ENCODE assay signal across 19 cellular contexts in genomic region chr12:31220633-31221565, GRCh38.
DNase-seq lines count a peak whose midpoint lies in the region; ATAC-seq and TF ChIP-seq lines count a peak whose summit lies in the region.
"Had no signal": no experiment of that assay in that cellular context is flagged by ENCODE, and none has a peak within 500 bp of the region (broad histone marks: within the 10 kb centered on the region; RNA-seq: fewer than 3 reads in every experiment).

No MANE protein-coding gene starts in this region.

- no CpG with 5 or more reads among the region's 8 CpGs for WGBS in trophoblast cell (ENCODE audit: extremely low coverage, insufficient coverage, insufficient read length)

- H3K27ac ChIP-seq in trophoblast cell (ENCODE audit: low read depth, low read length) = peak overlapping the region; percentile 31
- H3K27ac ChIP-seq: C4-2B, gastrocnemius medialis, right lobe of liver had no signal

- no peak overlapping the region for H3K18ac ChIP-seq in trophoblast cell (ENCODE audit: low read length)

- H4K12ac ChIP-seq in trophoblast cell (ENCODE audit: low read depth, low read length) = no peak overlapping the region

- H3K79me1 ChIP-seq in trophoblast cell (ENCODE audit: low read length) = peaks cover 14% of the 10 kb centered on the region

- no peaks in the 10 kb centered on the region for H3K36me3 Mint-ChIP-seq in HFFc6 (ENCODE audit: low read depth)
- no peaks in the 10 kb centered on the region for H3K36me3 Mint-ChIP-seq in T-cell
- H3K36me3 Mint-ChIP-seq: immature natural killer cell; stimulated activated memory B cell treated with anti-CD40 and anti-IgM and Interleukin-4, amounts not matched to agents 10 μg/mL and 1 μg/mL and 100 μg/mL, for 72 hours had no signal

- H3K4me3 Mint-ChIP-seq in HFFc6 = no peak overlapping the region
- H3K4me3 Mint-ChIP-seq in T-cell = no peak overlapping the region
- H3K4me3 Mint-ChIP-seq: activated CD4-positive, alpha-beta T cell treated with anti-CD3 and anti-CD28 coated beads for 36 hours; dendritic cell treated with granulocyte-macrophage colony-stimulating factor and Interleukin-4, amounts not matched to agents 40 ng/mL and 50 ng/mL, for 4 days; immature natural killer cell; stimulated activated memory B cell treated with anti-CD40 and anti-IgM and Interleukin-4, amounts not matched to agents 10 μg/mL and 1 μg/mL and 100 μg/mL, for 72 hours; T-helper 2 cell treated with Interferon-gamma antibody and Interleukin-4, amounts not matched to agents 5 μg/mL and 100 μg/mL, for 36 hours had no signal

- CTCF ChIA-PET in T-cell (lab: Charles Lee) = no interaction called here

- H3K14ac ChIP-seq in trophoblast cell (ENCODE audit: low read length) = peak overlapping the region; percentile 40

- H3K27me3 Mint-ChIP-seq in HFFc6 (ENCODE audit: insufficient read depth) (peaks cover 46% of the 10 kb centered on the region), T-cell (peaks cover 4 to 18% of the 10 kb centered on the region in 2 donors)
- H3K27me3 Mint-ChIP-seq: activated CD4-positive, alpha-beta T cell treated with anti-CD3 and anti-CD28 coated beads for 36 hours; dendritic cell treated with granulocyte-macrophage colony-stimulating factor and Interleukin-4, amounts not matched to agents 40 ng/mL and 50 ng/mL, for 4 days had no signal

- no peak overlapping the region for H2AFZ ChIP-seq in trophoblast cell (ENCODE audit: insufficient read depth, low read length, poor library complexity)

- TF ChIP-seq CTCF in HFFc6 (IDR thresholded peaks at IDR 0.05) = no peak
- no peak for TF ChIP-seq CTCF in astrocyte of the spinal cord (IDR thresholded peaks at IDR 0.05; ENCODE audit: low read depth, low read length)
- TF ChIP-seq CTCF in fibroblast of villous mesenchyme (IDR thresholded peaks at IDR 0.05; ENCODE audit: insufficient read depth, low read depth, low read length) = no peak

- in situ Hi-C loops in astrocyte of the spinal cord (cut with HindIII; ENCODE audit: low sequenced_read_pairs) = no loop called here

- no peak overlapping the region for H3K4ac ChIP-seq in trophoblast cell (ENCODE audit: low read depth, low read length)

- H4K91ac ChIP-seq in trophoblast cell (ENCODE audit: low read depth, low read length) = peak overlapping the region; percentile 11

- DNase-seq in HFFc6 = peak; percentile 20
- DNase-seq in astrocyte of the spinal cord (ENCODE audit: low read depth, low spot score) = peak; percentile 39
- peak; percentile 38 for DNase-seq in fibroblast of villous mesenchyme (ENCODE audit: low read depth)
- DNase-seq in trophoblast cell = peak in 1 of 2 donors; percentile 5
- no peak for DNase-seq in T-cell
- no peak for DNase-seq in activated CD8-positive, alpha-beta memory T cell treated with anti-CD3 and anti-CD28 coated beads, Interleukin-2, amount 50 U/mL, for 48 hours
- no peak for DNase-seq in effector CD8-positive, alpha-beta T cell (lab: John Stamatoyannopoulos, UW)
- DNase-seq: activated CD4-positive, alpha-beta T cell treated with anti-CD3 and anti-CD28 coated beads for 36 hours; gastrocnemius medialis; immature natural killer cell; NCI-H1436; NCI-H748 treated with DMSO at 0.1 percent for 48 hours; right lobe of liver had no signal

- no peak overlapping the region for H3K27ac Mint-ChIP-seq in HFFc6
- H3K27ac Mint-ChIP-seq in T-cell = no peak overlapping the region
- H3K27ac Mint-ChIP-seq: activated CD4-positive, alpha-beta T cell treated with anti-CD3 and anti-CD28 coated beads for 36 hours; dendritic cell treated with granulocyte-macrophage colony-stimulating factor and Interleukin-4, amounts not matched to agents 40 ng/mL and 50 ng/mL, for 4 days; immature natural killer cell; stimulated activated memory B cell treated with anti-CD40 and anti-IgM and Interleukin-4, amounts not matched to agents 10 μg/mL and 1 μg/mL and 100 μg/mL, for 72 hours; T-helper 2 cell treated with Interferon-gamma antibody and Interleukin-4, amounts not matched to agents 5 μg/mL and 100 μg/mL, for 36 hours had no signal

- H2BK12ac ChIP-seq in trophoblast cell (ENCODE audit: low read length) = peak overlapping the region; percentile 62

- H2BK5ac ChIP-seq in trophoblast cell (ENCODE audit: low read depth, low read length, poor library complexity) = no peak overlapping the region

- no peaks in the 10 kb centered on the region for H3K36me3 ChIP-seq in trophoblast cell (ENCODE audit: control insufficient read depth in 1 of 2, insufficient read depth in 2 of 2, low read length in 2 of 2)
- H3K36me3 ChIP-seq: gastrocnemius medialis, right lobe of liver had no signal

- H3K4me1 Mint-ChIP-seq in HFFc6 (ENCODE audit: low read depth) (no peaks in the 10 kb centered on the region), T-cell (no peaks in the 10 kb centered on the region)
- H3K4me1 Mint-ChIP-seq: activated CD4-positive, alpha-beta T cell treated with anti-CD3 and anti-CD28 coated beads for 36 hours; immature natural killer cell; stimulated activated memory B cell treated with anti-CD40 and anti-IgM and Interleukin-4, amounts not matched to agents 10 μg/mL and 1 μg/mL and 100 μg/mL, for 72 hours had no signal

- H2AK5ac ChIP-seq in trophoblast cell (ENCODE audit: low read length) = no peak overlapping the region

- POLR2A ChIA-PET in T-cell (lab: Charles Lee) = no interaction called here

- H3K9me3 Mint-ChIP-seq in HFFc6 (no peaks in the 10 kb centered on the region), T-cell (no peaks in the 10 kb centered on the region)
- H3K9me3 Mint-ChIP-seq: dendritic cell treated with granulocyte-macrophage colony-stimulating factor and Interleukin-4, amounts not matched to agents 40 ng/mL and 50 ng/mL, for 4 days; stimulated activated memory B cell treated with anti-CD40 and anti-IgM and Interleukin-4, amounts not matched to agents 10 μg/mL and 1 μg/mL and 100 μg/mL, for 72 hours; T-helper 2 cell treated with Interferon-gamma antibody and Interleukin-4, amounts not matched to agents 5 μg/mL and 100 μg/mL, for 36 hours had no signal

- H3K9me3 ChIP-seq in trophoblast cell (ENCODE audit: insufficient read depth, low read depth, low read length) = no peaks in the 10 kb centered on the region
- H3K9me3 ChIP-seq: gastrocnemius medialis, right lobe of liver had no signal

- H4K8ac ChIP-seq in trophoblast cell (ENCODE audit: low read depth, low read length) = peak overlapping the region; percentile 25

- no peak overlapping the region for H3K9ac ChIP-seq in trophoblast cell (ENCODE audit: low read length)

- H3K4me1 ChIP-seq in trophoblast cell (ENCODE audit: control insufficient read depth in 1 of 2, insufficient read depth in 2 of 2, low read length in 2 of 2) = peaks cover 31 to 32% of the 10 kb centered on the region in 2 experiments
- H3K4me1 ChIP-seq: gastrocnemius medialis, right lobe of liver had no signal

- H3K79me2 ChIP-seq in trophoblast cell (ENCODE audit: control insufficient read depth, insufficient read depth, low read length, poor library complexity) = no peaks in the 10 kb centered on the region

- H2BK120ac ChIP-seq in trophoblast cell (ENCODE audit: insufficient read depth, low read length, poor library complexity) = no peak overlapping the region

- no peak for ATAC-seq in HG03108 (IDR thresholded peaks at IDR 0.05; ENCODE audit: unreplicated experiment)
- no peak for ATAC-seq in T-cell (replicated peaks in 1 of 4)
- ATAC-seq: activated CD4-positive, alpha-beta T cell treated with anti-CD3 and anti-CD28 coated beads for 36 hours; gastrocnemius medialis; K562; stimulated activated memory B cell treated with anti-CD40 and anti-IgM and Interleukin-4, amounts not matched to agents 10 μg/mL and 1 μg/mL and 100 μg/mL, for 72 hours had no signal

- H3K4me2 ChIP-seq in trophoblast cell (ENCODE audit: low read length) = no peak overlapping the region

- H3K4me3 ChIP-seq in astrocyte of the spinal cord (ENCODE audit: low read depth, low read length) = no peak overlapping the region
- H3K4me3 ChIP-seq in fibroblast of villous mesenchyme (ENCODE audit: low read depth, low read length) = no peak overlapping the region
- H3K4me3 ChIP-seq in trophoblast cell (ENCODE audit: low read depth, low read length) = no peak overlapping the region
- H3K4me3 ChIP-seq: gastrocnemius medialis, K562, right lobe of liver had no signal

- no peaks in the 10 kb centered on the region for H3K27me3 ChIP-seq in trophoblast cell (ENCODE audit: insufficient read depth, low read length)
- H3K27me3 ChIP-seq: gastrocnemius medialis, right lobe of liver had no signal

- no peak overlapping the region for H3K23ac ChIP-seq in trophoblast cell (ENCODE audit: low read length)

Comparison
In these comparisons a context has a peak if more than half of its experiments do, and no peak if none do; other contexts are left out.
1. DNase-seq: peak in HFFc6 (single experiment), astrocyte of the spinal cord (single experiment) and fibroblast of villous mesenchyme (single experiment); none in T-cell (0 of 34), activated CD8-positive, alpha-beta memory T cell treated with anti-CD3 and anti-CD28 coated beads, Interleukin-2, amount 50 U/mL, for 48 hours (single experiment) and effector CD8-positive, alpha-beta T cell (single experiment).